ENCODE assay signal across 1 cellular context in the genomic region with DNA sequence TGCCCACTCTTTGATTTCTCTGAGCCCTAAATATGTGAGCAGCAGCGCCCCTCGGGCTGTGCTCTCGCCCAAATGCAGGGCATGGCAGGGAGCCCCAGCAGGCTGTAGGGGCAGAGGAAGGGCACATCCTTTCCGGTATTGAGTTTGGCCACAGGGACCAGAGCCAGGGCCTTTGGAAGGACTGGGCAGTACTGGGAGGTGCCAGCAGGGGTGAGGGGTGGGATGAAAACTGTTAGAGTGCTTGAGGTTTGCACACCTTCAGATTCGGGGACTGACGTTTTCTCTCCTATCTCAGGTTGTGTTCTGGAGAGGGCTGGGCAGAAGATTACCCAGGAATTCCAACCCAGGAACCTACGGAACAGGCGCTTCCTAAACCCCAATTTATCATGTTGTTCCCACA.
TF ChIP-seq lines count a peak whose summit lies in the region.

No MANE protein-coding gene starts in this region.

TF ChIP-seq in H1, 55 proteins besides CTCF, POLR2A, EP300 and RAD21:
- TF ChIP-seq, protein P1, sequence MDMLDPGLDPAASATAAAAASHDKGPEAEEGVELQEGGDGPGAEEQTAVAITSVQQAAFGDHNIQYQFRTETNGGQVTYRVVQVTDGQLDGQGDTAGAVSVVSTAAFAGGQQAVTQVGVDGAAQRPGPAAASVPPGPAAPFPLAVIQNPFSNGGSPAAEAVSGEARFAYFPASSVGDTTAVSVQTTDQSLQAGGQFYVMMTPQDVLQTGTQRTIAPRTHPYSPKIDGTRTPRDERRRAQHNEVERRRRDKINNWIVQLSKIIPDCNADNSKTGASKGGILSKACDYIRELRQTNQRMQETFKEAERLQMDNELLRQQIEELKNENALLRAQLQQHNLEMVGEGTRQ (IDR thresholded peaks at IDR 0.05; ENCODE audit: low read length): no peak
- no peak for TF ChIP-seq TAF7 (optimal IDR thresholded peaks at IDR 0.05; ENCODE audit: borderline replicate concordance, low read depth, low read length)
- no peak for TF ChIP-seq BRCA1 (IDR thresholded peaks at IDR 0.05; ENCODE audit: low read depth, low read length)
- TF ChIP-seq GTF2F1 (IDR thresholded peaks at IDR 0.05; ENCODE audit: borderline replicate concordance, low read depth, low read length): no peak
- TF ChIP-seq JUN (IDR thresholded peaks at IDR 0.05; ENCODE audit: low read depth, low read length): no peak
- TF ChIP-seq, protein P2, sequence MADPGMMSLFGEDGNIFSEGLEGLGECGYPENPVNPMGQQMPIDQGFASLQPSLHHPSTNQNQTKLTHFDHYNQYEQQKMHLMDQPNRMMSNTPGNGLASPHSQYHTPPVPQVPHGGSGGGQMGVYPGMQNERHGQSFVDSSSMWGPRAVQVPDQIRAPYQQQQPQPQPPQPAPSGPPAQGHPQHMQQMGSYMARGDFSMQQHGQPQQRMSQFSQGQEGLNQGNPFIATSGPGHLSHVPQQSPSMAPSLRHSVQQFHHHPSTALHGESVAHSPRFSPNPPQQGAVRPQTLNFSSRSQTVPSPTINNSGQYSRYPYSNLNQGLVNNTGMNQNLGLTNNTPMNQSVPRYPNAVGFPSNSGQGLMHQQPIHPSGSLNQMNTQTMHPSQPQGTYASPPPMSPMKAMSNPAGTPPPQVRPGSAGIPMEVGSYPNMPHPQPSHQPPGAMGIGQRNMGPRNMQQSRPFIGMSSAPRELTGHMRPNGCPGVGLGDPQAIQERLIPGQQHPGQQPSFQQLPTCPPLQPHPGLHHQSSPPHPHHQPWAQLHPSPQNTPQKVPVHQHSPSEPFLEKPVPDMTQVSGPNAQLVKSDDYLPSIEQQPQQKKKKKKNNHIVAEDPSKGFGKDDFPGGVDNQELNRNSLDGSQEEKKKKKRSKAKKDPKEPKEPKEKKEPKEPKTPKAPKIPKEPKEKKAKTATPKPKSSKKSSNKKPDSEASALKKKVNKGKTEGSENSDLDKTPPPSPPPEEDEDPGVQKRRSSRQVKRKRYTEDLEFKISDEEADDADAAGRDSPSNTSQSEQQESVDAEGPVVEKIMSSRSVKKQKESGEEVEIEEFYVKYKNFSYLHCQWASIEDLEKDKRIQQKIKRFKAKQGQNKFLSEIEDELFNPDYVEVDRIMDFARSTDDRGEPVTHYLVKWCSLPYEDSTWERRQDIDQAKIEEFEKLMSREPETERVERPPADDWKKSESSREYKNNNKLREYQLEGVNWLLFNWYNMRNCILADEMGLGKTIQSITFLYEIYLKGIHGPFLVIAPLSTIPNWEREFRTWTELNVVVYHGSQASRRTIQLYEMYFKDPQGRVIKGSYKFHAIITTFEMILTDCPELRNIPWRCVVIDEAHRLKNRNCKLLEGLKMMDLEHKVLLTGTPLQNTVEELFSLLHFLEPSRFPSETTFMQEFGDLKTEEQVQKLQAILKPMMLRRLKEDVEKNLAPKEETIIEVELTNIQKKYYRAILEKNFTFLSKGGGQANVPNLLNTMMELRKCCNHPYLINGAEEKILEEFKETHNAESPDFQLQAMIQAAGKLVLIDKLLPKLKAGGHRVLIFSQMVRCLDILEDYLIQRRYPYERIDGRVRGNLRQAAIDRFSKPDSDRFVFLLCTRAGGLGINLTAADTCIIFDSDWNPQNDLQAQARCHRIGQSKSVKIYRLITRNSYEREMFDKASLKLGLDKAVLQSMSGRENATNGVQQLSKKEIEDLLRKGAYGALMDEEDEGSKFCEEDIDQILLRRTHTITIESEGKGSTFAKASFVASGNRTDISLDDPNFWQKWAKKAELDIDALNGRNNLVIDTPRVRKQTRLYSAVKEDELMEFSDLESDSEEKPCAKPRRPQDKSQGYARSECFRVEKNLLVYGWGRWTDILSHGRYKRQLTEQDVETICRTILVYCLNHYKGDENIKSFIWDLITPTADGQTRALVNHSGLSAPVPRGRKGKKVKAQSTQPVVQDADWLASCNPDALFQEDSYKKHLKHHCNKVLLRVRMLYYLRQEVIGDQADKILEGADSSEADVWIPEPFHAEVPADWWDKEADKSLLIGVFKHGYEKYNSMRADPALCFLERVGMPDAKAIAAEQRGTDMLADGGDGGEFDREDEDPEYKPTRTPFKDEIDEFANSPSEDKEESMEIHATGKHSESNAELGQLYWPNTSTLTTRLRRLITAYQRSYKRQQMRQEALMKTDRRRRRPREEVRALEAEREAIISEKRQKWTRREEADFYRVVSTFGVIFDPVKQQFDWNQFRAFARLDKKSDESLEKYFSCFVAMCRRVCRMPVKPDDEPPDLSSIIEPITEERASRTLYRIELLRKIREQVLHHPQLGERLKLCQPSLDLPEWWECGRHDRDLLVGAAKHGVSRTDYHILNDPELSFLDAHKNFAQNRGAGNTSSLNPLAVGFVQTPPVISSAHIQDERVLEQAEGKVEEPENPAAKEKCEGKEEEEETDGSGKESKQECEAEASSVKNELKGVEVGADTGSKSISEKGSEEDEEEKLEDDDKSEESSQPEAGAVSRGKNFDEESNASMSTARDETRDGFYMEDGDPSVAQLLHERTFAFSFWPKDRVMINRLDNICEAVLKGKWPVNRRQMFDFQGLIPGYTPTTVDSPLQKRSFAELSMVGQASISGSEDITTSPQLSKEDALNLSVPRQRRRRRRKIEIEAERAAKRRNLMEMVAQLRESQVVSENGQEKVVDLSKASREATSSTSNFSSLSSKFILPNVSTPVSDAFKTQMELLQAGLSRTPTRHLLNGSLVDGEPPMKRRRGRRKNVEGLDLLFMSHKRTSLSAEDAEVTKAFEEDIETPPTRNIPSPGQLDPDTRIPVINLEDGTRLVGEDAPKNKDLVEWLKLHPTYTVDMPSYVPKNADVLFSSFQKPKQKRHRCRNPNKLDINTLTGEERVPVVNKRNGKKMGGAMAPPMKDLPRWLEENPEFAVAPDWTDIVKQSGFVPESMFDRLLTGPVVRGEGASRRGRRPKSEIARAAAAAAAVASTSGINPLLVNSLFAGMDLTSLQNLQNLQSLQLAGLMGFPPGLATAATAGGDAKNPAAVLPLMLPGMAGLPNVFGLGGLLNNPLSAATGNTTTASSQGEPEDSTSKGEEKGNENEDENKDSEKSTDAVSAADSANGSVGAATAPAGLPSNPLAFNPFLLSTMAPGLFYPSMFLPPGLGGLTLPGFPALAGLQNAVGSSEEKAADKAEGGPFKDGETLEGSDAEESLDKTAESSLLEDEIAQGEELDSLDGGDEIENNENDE (IDR thresholded peaks at IDR 0.05; ENCODE audit: insufficient replicate concordance, low read length): no peak
- no peak for TF ChIP-seq RNF2 (IDR thresholded peaks at IDR 0.05; ENCODE audit: borderline replicate concordance, low read depth, low read length, missing control alignments, poor library complexity, severe bottlenecking)
